ENCODE assay signal across 9 cellular contexts in genomic region chr19:464146-464545, GRCh38. TPM values are rescaled to one million over a fixed set of nuclear protein-coding genes. Genes with fewer than 3 reads are reported as not detected.
"Had no signal": no experiment of that assay in that cellular context is flagged by ENCODE, and none has a peak within 500 bp of the region (broad histone marks: within the 10 kb centered on the region; RNA-seq: fewer than 3 reads in every experiment).

No MANE protein-coding gene starts in this region.

- H3K4me3 Mint-ChIP-seq: H9 had no signal

- H3K9ac ChIP-seq: GM23248 had no signal

- H3K27ac ChIP-seq: GM23248, HL-60 had no signal

- DNase-seq: GM23248, GOT3, H9, HCEC 1CT, IMR-90 had no signal

- H3K4me3 ChIP-seq: GM23248, K562 had no signal

- FAIRE-seq: H54, K562 had no signal

- H2AFZ ChIP-seq: GM23248 had no signal

RNA-seq across cellular contexts. Expression of gene SHC2, which starts 3.3 kb away (rescaled TPM):
- total RNA-seq: GM23248, IMR-90 had no signal
- polyA plus RNA-seq: GM23248 had no signal

RNA-seq across cellular contexts. Expression of gene MADCAM1, which starts 32.1 kb away (rescaled TPM):
- total RNA-seq: HT1080, IMR-90 had no signal

RNA-seq across cellular contexts. Expression of gene C2CD4C, which starts 55.2 kb away (rescaled TPM):
- total RNA-seq: K562 had no signal
